ENCODE assay signal across 8 cellular contexts in genomic region chr9:136847827-136848392, GRCh38. TPM values are rescaled to one million over a fixed set of nuclear protein-coding genes. Genes with fewer than 3 reads are reported as not detected.
DNase-seq lines count a peak whose midpoint lies in the region; ATAC-seq and TF ChIP-seq lines count a peak whose summit lies in the region.

No MANE protein-coding gene starts in this region.

- ATAC-seq in GM19395 (IDR thresholded peaks at IDR 0.05; ENCODE audit: unreplicated experiment) = no peak

- H3K27me3 ChIP-seq in BLaER1 = peaks cover 41% of the 10 kb centered on the region

- no peaks in the 10 kb centered on the region for H3K9me3 Mint-ChIP-seq in activated CD4-positive, alpha-beta memory T cell treated with anti-CD3 and anti-CD28 coated beads, Interleukin-2, amount 10 ng/mL, durations not matched to agents 7 days and 5 days
- no peaks in the 10 kb centered on the region for H3K9me3 Mint-ChIP-seq in mesothelial cell of epicardium

- peaks cover 13% of the 10 kb centered on the region for H3K36me3 Mint-ChIP-seq in activated CD4-positive, alpha-beta memory T cell treated with anti-CD3 and anti-CD28 coated beads, Interleukin-2, amount 10 ng/mL, durations not matched to agents 7 days and 5 days (ENCODE audit: low read depth)
- H3K36me3 Mint-ChIP-seq in mesothelial cell of epicardium = peaks cover 2% of the 10 kb centered on the region

- H3K4me3 ChIP-seq in BLaER1 = peak overlapping the region; percentile 87

- DNase-seq in HCEC 1CT (peak; percentile 77), NCI-H748 treated with DMSO at 0.1 percent for 48 hours (lab: John Stamatoyannopoulos, UW) (peak; percentile 54), mesothelial cell of epicardium (ENCODE audit: low spot score in 2 of 2, unreplicated experiment in 2 of 2) (peak in 1 of 2 experiments; percentile 81)
- peak; percentile 88 for DNase-seq in activated CD4-positive, alpha-beta memory T cell treated with anti-CD3 and anti-CD28 coated beads, Interleukin-2, amount 10 ng/mL, durations not matched to agents 7 days and 5 days
- DNase-seq in effector CD4-positive, alpha-beta T cell = peak; percentile 50
- peak; percentile 75 for DNase-seq in stimulated activated CD8-positive, alpha-beta memory T cell treated with anti-CD3 and anti-CD28 coated beads, Interleukin-4, amount 100 ng/mL, for 24 hours (ENCODE audit: low read depth)

- H3K27ac Mint-ChIP-seq in activated CD4-positive, alpha-beta memory T cell treated with anti-CD3 and anti-CD28 coated beads, Interleukin-2, amount 10 ng/mL, durations not matched to agents 7 days and 5 days = peak overlapping the region; percentile 80
- H3K27ac Mint-ChIP-seq in mesothelial cell of epicardium = peak overlapping the region; percentile 91

- H3K27ac ChIP-seq in BLaER1 = peak overlapping the region; percentile 81

- H3K4me1 ChIP-seq in BLaER1 = peaks cover 43% of the 10 kb centered on the region

- CTCF ChIA-PET in activated CD4-positive, alpha-beta memory T cell treated with anti-CD3 and anti-CD28 coated beads, Interleukin-2, amount 10 ng/mL, durations not matched to agents 7 days and 5 days (lab: Charles Lee) = interaction anchor here (0.6 to 2.6 kb wide), 3 partner anchors 13 to 187 kb away, joined by 3 to 9 read pairs (median 4); partner anchors contain the start of gene TMEM141

- peak overlapping the region; percentile 84 for H3K9ac ChIP-seq in BLaER1

- peaks cover 18% of the 10 kb centered on the region; the same call in 1 of the 2 replicates for H3K9me3 ChIP-seq in BLaER1

- peaks cover 26% of the 10 kb centered on the region for H3K4me1 Mint-ChIP-seq in activated CD4-positive, alpha-beta memory T cell treated with anti-CD3 and anti-CD28 coated beads, Interleukin-2, amount 10 ng/mL, durations not matched to agents 7 days and 5 days
- H3K4me1 Mint-ChIP-seq in mesothelial cell of epicardium = peaks cover 7% of the 10 kb centered on the region

- H3K27me3 Mint-ChIP-seq in activated CD4-positive, alpha-beta memory T cell treated with anti-CD3 and anti-CD28 coated beads, Interleukin-2, amount 10 ng/mL, durations not matched to agents 7 days and 5 days = peaks cover 18% of the 10 kb centered on the region
- H3K27me3 Mint-ChIP-seq in mesothelial cell of epicardium (ENCODE audit: low read depth) = peaks cover 16% of the 10 kb centered on the region

- H3K4me2 ChIP-seq in BLaER1 = peak overlapping the region; percentile 100

- H3K36me3 ChIP-seq in BLaER1 = peaks cover 22% of the 10 kb centered on the region

- TF ChIP-seq CTCF in mesothelial cell of epicardium (IDR thresholded peaks at IDR 0.05; ENCODE audit: unreplicated experiment) = no peak

- H3K4me3 Mint-ChIP-seq in activated CD4-positive, alpha-beta memory T cell treated with anti-CD3 and anti-CD28 coated beads, Interleukin-2, amount 10 ng/mL, durations not matched to agents 7 days and 5 days = peak overlapping the region; percentile 93
- peak overlapping the region; percentile 94 for H3K4me3 Mint-ChIP-seq in mesothelial cell of epicardium

- POLR2A ChIA-PET in activated CD4-positive, alpha-beta memory T cell treated with anti-CD3 and anti-CD28 coated beads, Interleukin-2, amount 10 ng/mL, durations not matched to agents 7 days and 5 days (lab: Charles Lee) = interaction anchor here (0.7 to 3.0 kb wide), 5 partner anchors 13 to 96 kb away, joined by 3 to 19 read pairs (median 5); partner anchors contain the start of genes FBXW5 and TRAF2

- H4K20me1 ChIP-seq in BLaER1 = peaks cover 40% of the 10 kb centered on the region

RNA-seq across cellular contexts. Expression of gene PHPT1, which starts 1.3 kb away (rescaled TPM):
- total RNA-seq in activated CD4-positive, alpha-beta memory T cell treated with anti-CD3 and anti-CD28 coated beads, Interleukin-2, amount 10 ng/mL, durations not matched to agents 7 days and 5 days = 10 to 100 TPM; 82.3 to 85.4 TPM
- 159 to 168 TPM (median 168 TPM) in 3 replicates for total RNA-seq in mesothelial cell of epicardium

RNA-seq across cellular contexts. Expression of gene MAMDC4, which starts 4.2 kb away (rescaled TPM):
- 10 to 100 TPM; 12.5 to 13.6 TPM for total RNA-seq in activated CD4-positive, alpha-beta memory T cell treated with anti-CD3 and anti-CD28 coated beads, Interleukin-2, amount 10 ng/mL, durations not matched to agents 7 days and 5 days
- total RNA-seq in mesothelial cell of epicardium = 20.1 to 22.6 TPM (median 20.3 TPM) in 3 replicates

RNA-seq across cellular contexts. Expression of gene AJM1, which starts 5.6 kb away (rescaled TPM):
- total RNA-seq in activated CD4-positive, alpha-beta memory T cell treated with anti-CD3 and anti-CD28 coated beads, Interleukin-2, amount 10 ng/mL, durations not matched to agents 7 days and 5 days = 1 to 10 TPM; 8.7 TPM
- total RNA-seq in mesothelial cell of epicardium = 3.1 to 3.8 TPM (median 3.6 TPM) in 3 replicates

RNA-seq across cellular contexts. Expression of gene EDF1, which starts 18.2 kb away (rescaled TPM):
- total RNA-seq in activated CD4-positive, alpha-beta memory T cell treated with anti-CD3 and anti-CD28 coated beads, Interleukin-2, amount 10 ng/mL, durations not matched to agents 7 days and 5 days = 100 to 1,000 TPM; 301 to 316 TPM
- total RNA-seq in mesothelial cell of epicardium = 275 to 294 TPM (median 275 TPM) in 3 replicates

RNA-seq across cellular contexts. Expression of gene TRAF2, which starts 38.4 kb away (rescaled TPM):
- total RNA-seq in activated CD4-positive, alpha-beta memory T cell treated with anti-CD3 and anti-CD28 coated beads, Interleukin-2, amount 10 ng/mL, durations not matched to agents 7 days and 5 days = 10 to 100 TPM; 43.6 to 45.7 TPM
- total RNA-seq in mesothelial cell of epicardium = 16.0 to 18.1 TPM (median 17.4 TPM) in 3 replicates
